11 cellular contexts compared by ENCODE assay signal in the genomic region with DNA sequence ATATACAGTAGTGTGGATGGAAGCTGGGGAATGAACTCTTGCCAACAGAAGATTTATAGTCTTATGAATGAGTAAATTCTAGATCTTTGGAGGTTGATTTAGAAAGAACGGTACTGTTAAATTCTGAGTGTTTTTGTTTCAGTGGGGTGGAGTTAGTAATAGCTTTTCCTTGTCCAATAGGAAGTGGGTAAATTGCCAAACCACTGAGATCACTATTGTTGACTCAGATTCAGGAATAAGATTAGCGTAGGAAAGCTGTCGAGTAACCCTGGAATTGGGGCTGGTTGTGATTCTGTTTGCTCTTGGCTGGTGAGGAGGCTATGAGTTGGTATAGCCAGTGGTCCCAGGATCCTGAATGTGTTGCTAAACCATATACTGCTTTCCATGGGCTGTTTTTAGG.
DNase-seq lines count a peak whose midpoint lies in the region; ATAC-seq, FAIRE-seq and TF ChIP-seq lines count a peak whose summit lies in the region.
"Had no signal": no experiment of that assay in that cellular context is flagged by ENCODE, and none has a peak within 500 bp of the region (broad histone marks: within the 10 kb centered on the region; RNA-seq: fewer than 3 reads in every experiment).

No MANE protein-coding gene starts in this region.

- no peaks in the 10 kb centered on the region for H3K9me3 ChIP-seq in GM12878 (replicated peaks; ENCODE audit: control insufficient read depth, insufficient read depth, low read length)
- H3K9me3 ChIP-seq in stomach: no peaks in the 10 kb centered on the region
- H3K9me3 ChIP-seq: HAP-1 had no signal

- CTCF ChIA-PET in GM12878 (lab: Yijun Ruan, JAX): interaction anchor here (0.8 to 7.4 kb wide), 15 partner anchors 8 to 1217 kb away, joined by 3 to 78 read pairs (median 4); no protein-coding TSS in a partner anchor

- TF ChIP-seq EP300 in GM12878 (IDR thresholded peaks at IDR 0.05; ENCODE audit: borderline replicate concordance in 1 of 2, control insufficient read depth in 1 of 2, low read depth in 2 of 2, low read length in 2 of 2): no peak
- no peak for TF ChIP-seq EP300 in stomach (IDR thresholded peaks at IDR 0.05)

- in situ Hi-C loops in GM12878 (cut with MboI): loop anchor here (10.0 kb wide), 1 partner anchor 79 kb away; no protein-coding TSS in a partner anchor

- TF ChIP-seq CTCF in GM12878 (IDR thresholded peaks at IDR 0.05 in 2 of 3, conservative IDR thresholded peaks at IDR 0.05 in 1 of 3; ENCODE audit: control insufficient read depth in 2 of 3, extremely low read depth in 1 of 3, insufficient read depth in 1 of 3, low read depth in 3 of 3, low read length in 3 of 3): no peak
- TF ChIP-seq CTCF in stomach (IDR thresholded peaks at IDR 0.05): no peak

- POLR2A ChIA-PET in GM12878 (lab: Charles Lee): interaction anchor here (1.5 kb wide), 1 partner anchor 475 kb away, joined by 3 read pairs; no protein-coding TSS in a partner anchor

- H3K36me3 ChIP-seq in GM12878 (ENCODE audit: control insufficient read depth in 2 of 2, insufficient read depth in 2 of 2, low read length in 1 of 2) (no peaks in the 10 kb centered on the region), stomach (no peaks in the 10 kb centered on the region)
- H3K36me3 ChIP-seq: HAP-1 had no signal

- H3K4me2 ChIP-seq in GM12878 (ENCODE audit: control insufficient read depth, insufficient read depth): no peak overlapping the region

- WGBS in GM12878 (ENCODE audit: insufficient coverage, insufficient replicate concordance, low lambda C conversion rate, missing lambda C conversion rate): 84% methylated on average over 3 of the region's 3 CpGs
- 3 to 21% (median 7%) methylated on average over 3 of the region's 3 CpGs for WGBS in stomach, 5 donors

- no peak overlapping the region for H3K9ac ChIP-seq in GM12878 (ENCODE audit: control insufficient read depth, insufficient read depth, low read length)

- no peaks in the 10 kb centered on the region for H3K4me1 ChIP-seq in GM12878 (ENCODE audit: control insufficient read depth, insufficient read depth, low read length)
- peaks cover 0 to 35% (median 12%) of the 10 kb centered on the region in 4 donors for H3K4me1 ChIP-seq in stomach
- H3K4me1 ChIP-seq: HAP-1 had no signal

- DNase-seq in HCEC 1CT (peak; percentile 82), GM12878 (ENCODE audit: low read depth, low spot score) (no peak), hepatic stellate cell (ENCODE audit: low spot score) (peak; percentile 63), stomach (no peak), HuH-7 (ENCODE audit: low spot score) (no peak), posterior cingulate gyrus (no peak)
- DNase-seq: OCI-M1; stimulated activated naive CD4-positive, alpha-beta T cell had no signal

- ATAC-seq in GM12878 (no peak), GM21367 (IDR thresholded peaks at IDR 0.05; ENCODE audit: unreplicated experiment) (no peak), HG03108 (IDR thresholded peaks at IDR 0.05; ENCODE audit: unreplicated experiment) (no peak)

- BruUV-seq in GM12878 (replicated peaks; lab: Mats Ljungman, UMichigan): no TSS peak

- RAD21 ChIA-PET in GM12878 (lab: Charles Lee; ENCODE audit: unreplicated experiment): interaction anchor here (0.7 to 9.1 kb wide), 15 partner anchors 39 to 1262 kb away, joined by 3 to 129 read pairs (median 4); a partner anchor contains a TSS

- no peak overlapping the region for H2AFZ ChIP-seq in GM12878 (ENCODE audit: control insufficient read depth, low read depth, low read length)

- FAIRE-seq in GM12878 (lab: Jason Lieb, UNC): no peak

- TF ChIP-seq POLR2A in GM12878 (IDR thresholded peaks at IDR 0.05; ENCODE audit: low read depth, low read length) (no peak), stomach (IDR thresholded peaks at IDR 0.05) (no peak)

- H4K20me1 ChIP-seq in GM12878 (ENCODE audit: control insufficient read depth, insufficient read depth): no peaks in the 10 kb centered on the region

- H3K4me3 ChIP-seq in GM12878 (no peak overlapping the region), stomach (no peak overlapping the region)
- H3K4me3 ChIP-seq: HAP-1 had no signal

- no peak overlapping the region for H3K27ac ChIP-seq in GM12878 (ENCODE audit: control insufficient read depth, insufficient read depth)
- peak overlapping the region; percentile 1 to 64 (median 38) for H3K27ac ChIP-seq in stomach

- SMC1A ChIA-PET in GM12878 (lab: Charles Lee; ENCODE audit: uncharacterized antibody, unreplicated experiment): interaction anchor here (0.6 to 11.6 kb wide), 29 partner anchors 8 to 1214 kb away, joined by 3 to 149 read pairs (median 4); no protein-coding TSS in a partner anchor

- TF ChIP-seq RAD21 in GM12878 (IDR thresholded peaks at IDR 0.05; ENCODE audit: insufficient read depth, low read depth, low read length): no peak

- intact Hi-C loops in GM12878 (cut with micrococcal nuclease; ENCODE audit: unreplicated experiment): loop anchor here (2.0 to 10.0 kb wide), 2 partner anchors 189 to 281 kb away; no protein-coding TSS in a partner anchor
- intact Hi-C loops in stomach (cut with DNase I; ENCODE audit: low total_unique reads): no loop called here
- intact Hi-C loops in posterior cingulate gyrus (cut with DNase I): no loop called here

- H3K79me2 ChIP-seq in GM12878 (ENCODE audit: control insufficient read depth, insufficient read depth, low read length): no peaks in the 10 kb centered on the region

- H3K27me3 ChIP-seq in GM12878 (replicated peaks in 1 of 2; ENCODE audit: control insufficient read depth in 2 of 2, insufficient read depth in 2 of 2, low read length in 1 of 2) (no peaks in the 10 kb centered on the region), stomach (no peaks in the 10 kb centered on the region)

TF ChIP-seq in GM12878, 131 proteins besides CTCF, POLR2A, EP300 and RAD21:
- TF ChIP-seq SREBF2 (IDR thresholded peaks at IDR 0.05; ENCODE audit: low read length) (no peak), RUNX3 (IDR thresholded peaks at IDR 0.05; ENCODE audit: low read length) (peak; percentile 27; the same call in 1 of the 2 replicates), CHD4 (IDR thresholded peaks at IDR 0.05) (no peak)

Comparison
In these comparisons a context has a peak if more than half of its experiments do, and no peak if none do; other contexts are left out.
1. DNase-seq: peak in HCEC 1CT (single experiment) and hepatic stellate cell (single experiment); none in GM12878 (single experiment), stomach (single experiment), HuH-7 (single experiment) and posterior cingulate gyrus (0 of 10).